In genomic region chr1:3504151-3504822, GRCh38 we compare ENCODE assay signal across 11 cellular contexts. TPM values are rescaled to one million over a fixed set of nuclear protein-coding genes. Genes with fewer than 3 reads are reported as not detected.
A peak's percentile ranks its signal among the peaks of the same experiment; 100 is the strongest.
DNase-seq lines count a peak whose midpoint lies in the region; ATAC-seq and TF ChIP-seq lines count a peak whose summit lies in the region.
"Had no signal": no experiment of that assay in that cellular context is flagged by ENCODE, and none has a peak within 500 bp of the region (broad histone marks: within the 10 kb centered on the region; RNA-seq: fewer than 3 reads in every experiment).

No MANE protein-coding gene starts in this region.

- H3K9ac ChIP-seq in duodenal mucosa (ENCODE audit: low read depth in 1 of 2, low read length in 2 of 2): no peak overlapping the region

- H3K9me3 ChIP-seq in duodenal mucosa (ENCODE audit: control insufficient read depth in 1 of 2, low read length in 2 of 2) (no peaks in the 10 kb centered on the region), Peyer's patch (no peaks in the 10 kb centered on the region)
- H3K9me3 ChIP-seq: heart right ventricle had no signal

- DNase-seq in 8988T (peak; percentile 82), medulla oblongata (ENCODE audit: extremely low spot score) (peak; percentile 77), Peyer's patch (no peak)
- no peak for DNase-seq in effector CD8-positive, alpha-beta T cell (lab: John Stamatoyannopoulos, UW)
- DNase-seq: activated CD8-positive, alpha-beta memory T cell treated with anti-CD3 and anti-CD28 coated beads, Interleukin-2, amount 50 U/mL, for 4 hours; heart right ventricle; NCI-H774 had no signal

- H3K36me3 ChIP-seq in duodenal mucosa (ENCODE audit: control insufficient read depth in 1 of 2, insufficient read depth in 2 of 2, low read length in 2 of 2) (no peaks in the 10 kb centered on the region), Peyer's patch (no peaks in the 10 kb centered on the region)
- H3K36me3 ChIP-seq: heart right ventricle had no signal

- TF ChIP-seq EP300 in Ishikawa (IDR thresholded peaks at IDR 0.05; ENCODE audit: borderline replicate concordance): peak; percentile 54; the same call in 1 of the 2 replicates

- H3K27me3 ChIP-seq in duodenal mucosa (ENCODE audit: control insufficient read depth in 1 of 2, insufficient read depth in 2 of 2, low read length in 2 of 2) (no peaks in the 10 kb centered on the region), Peyer's patch (no peaks in the 10 kb centered on the region)
- H3K27me3 ChIP-seq: heart right ventricle had no signal

- H3K4me1 ChIP-seq in duodenal mucosa (ENCODE audit: control insufficient read depth in 1 of 2, insufficient read depth in 2 of 2, low read length in 2 of 2) (no peaks in the 10 kb centered on the region), Peyer's patch (no peaks in the 10 kb centered on the region)
- H3K4me1 ChIP-seq: heart right ventricle had no signal

- TF ChIP-seq RAD21 in Ishikawa (IDR thresholded peaks at IDR 0.05; ENCODE audit: low read depth): no peak

- no peak for TF ChIP-seq CTCF in Peyer's patch (IDR thresholded peaks at IDR 0.05)

- ATAC-seq in HG03045 (IDR thresholded peaks at IDR 0.05; ENCODE audit: unreplicated experiment) (no peak), GM21360 (IDR thresholded peaks at IDR 0.05; ENCODE audit: unreplicated experiment) (no peak)

- H3K4me3 ChIP-seq in duodenal mucosa (ENCODE audit: low read depth in 1 of 2, low read length in 2 of 2) (no peak overlapping the region), Peyer's patch (no peak overlapping the region)
- H3K4me3 ChIP-seq: heart right ventricle had no signal

- H3K27ac ChIP-seq in duodenal mucosa (ENCODE audit: low read depth, low read length): peak overlapping the region; percentile 10
- no peak overlapping the region for H3K27ac ChIP-seq in Peyer's patch
- H3K27ac ChIP-seq: heart right ventricle had no signal

- TF ChIP-seq POLR2A in Peyer's patch (IDR thresholded peaks at IDR 0.05): no peak

TF ChIP-seq in Ishikawa, 13 proteins besides CTCF, POLR2A, EP300 and RAD21:
- TF ChIP-seq EGR1 (IDR thresholded peaks at IDR 0.05) (no peak), FOXM1 (IDR thresholded peaks at IDR 0.05; ENCODE audit: borderline replicate concordance, low read depth) (no peak), CREB1 (IDR thresholded peaks at IDR 0.05; ENCODE audit: low read depth) (no peak), TEAD4 (IDR thresholded peaks at IDR 0.05) (peak; percentile 15; the same call in 1 of the 2 replicates), ZBTB7A (IDR thresholded peaks at IDR 0.05; ENCODE audit: low read depth) (no peak), NFIC (IDR thresholded peaks at IDR 0.05) (peak; percentile 40; the same call in 1 of the 2 replicates), CEBPB (IDR thresholded peaks at IDR 0.05) (no peak), TCF12 (IDR thresholded peaks at IDR 0.05; ENCODE audit: low read depth) (peak; percentile 51), YY1 (IDR thresholded peaks at IDR 0.05; ENCODE audit: low read depth) (no peak), TAF1 (IDR thresholded peaks at IDR 0.05; ENCODE audit: low read depth) (no peak), MAX (IDR thresholded peaks at IDR 0.05) (peak; percentile 71)
- TF ChIP-seq, protein P1, sequence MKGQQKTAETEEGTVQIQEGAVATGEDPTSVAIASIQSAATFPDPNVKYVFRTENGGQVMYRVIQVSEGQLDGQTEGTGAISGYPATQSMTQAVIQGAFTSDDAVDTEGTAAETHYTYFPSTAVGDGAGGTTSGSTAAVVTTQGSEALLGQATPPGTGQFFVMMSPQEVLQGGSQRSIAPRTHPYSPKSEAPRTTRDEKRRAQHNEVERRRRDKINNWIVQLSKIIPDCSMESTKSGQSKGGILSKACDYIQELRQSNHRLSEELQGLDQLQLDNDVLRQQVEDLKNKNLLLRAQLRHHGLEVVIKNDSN (IDR thresholded peaks at IDR 0.05): no peak
- TF ChIP-seq, protein P2, sequence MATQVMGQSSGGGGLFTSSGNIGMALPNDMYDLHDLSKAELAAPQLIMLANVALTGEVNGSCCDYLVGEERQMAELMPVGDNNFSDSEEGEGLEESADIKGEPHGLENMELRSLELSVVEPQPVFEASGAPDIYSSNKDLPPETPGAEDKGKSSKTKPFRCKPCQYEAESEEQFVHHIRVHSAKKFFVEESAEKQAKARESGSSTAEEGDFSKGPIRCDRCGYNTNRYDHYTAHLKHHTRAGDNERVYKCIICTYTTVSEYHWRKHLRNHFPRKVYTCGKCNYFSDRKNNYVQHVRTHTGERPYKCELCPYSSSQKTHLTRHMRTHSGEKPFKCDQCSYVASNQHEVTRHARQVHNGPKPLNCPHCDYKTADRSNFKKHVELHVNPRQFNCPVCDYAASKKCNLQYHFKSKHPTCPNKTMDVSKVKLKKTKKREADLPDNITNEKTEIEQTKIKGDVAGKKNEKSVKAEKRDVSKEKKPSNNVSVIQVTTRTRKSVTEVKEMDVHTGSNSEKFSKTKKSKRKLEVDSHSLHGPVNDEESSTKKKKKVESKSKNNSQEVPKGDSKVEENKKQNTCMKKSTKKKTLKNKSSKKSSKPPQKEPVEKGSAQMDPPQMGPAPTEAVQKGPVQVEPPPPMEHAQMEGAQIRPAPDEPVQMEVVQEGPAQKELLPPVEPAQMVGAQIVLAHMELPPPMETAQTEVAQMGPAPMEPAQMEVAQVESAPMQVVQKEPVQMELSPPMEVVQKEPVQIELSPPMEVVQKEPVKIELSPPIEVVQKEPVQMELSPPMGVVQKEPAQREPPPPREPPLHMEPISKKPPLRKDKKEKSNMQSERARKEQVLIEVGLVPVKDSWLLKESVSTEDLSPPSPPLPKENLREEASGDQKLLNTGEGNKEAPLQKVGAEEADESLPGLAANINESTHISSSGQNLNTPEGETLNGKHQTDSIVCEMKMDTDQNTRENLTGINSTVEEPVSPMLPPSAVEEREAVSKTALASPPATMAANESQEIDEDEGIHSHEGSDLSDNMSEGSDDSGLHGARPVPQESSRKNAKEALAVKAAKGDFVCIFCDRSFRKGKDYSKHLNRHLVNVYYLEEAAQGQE (IDR thresholded peaks at IDR 0.05; ENCODE audit: low read depth): no peak
TF ChIP-seq in Ishikawa: peak in this region for 4.

RNA-seq across cellular contexts. Expression of gene ARHGEF16, which starts 49.8 kb away (rescaled TPM):
- 100 to 1,000 TPM in 3 of 4 donors, 10 to 100 TPM in 1; 43.7 to 225 (median 182) TPM for total RNA-seq in Peyer's patch

Comparison
In these comparisons a context has a peak if more than half of its experiments do, and no peak if none do; other contexts are left out.
1. DNase-seq: peak in 8988T (single experiment) and medulla oblongata (single experiment); none in Peyer's patch (0 of 3) and effector CD8-positive, alpha-beta T cell (single experiment).